In the genomic region with DNA sequence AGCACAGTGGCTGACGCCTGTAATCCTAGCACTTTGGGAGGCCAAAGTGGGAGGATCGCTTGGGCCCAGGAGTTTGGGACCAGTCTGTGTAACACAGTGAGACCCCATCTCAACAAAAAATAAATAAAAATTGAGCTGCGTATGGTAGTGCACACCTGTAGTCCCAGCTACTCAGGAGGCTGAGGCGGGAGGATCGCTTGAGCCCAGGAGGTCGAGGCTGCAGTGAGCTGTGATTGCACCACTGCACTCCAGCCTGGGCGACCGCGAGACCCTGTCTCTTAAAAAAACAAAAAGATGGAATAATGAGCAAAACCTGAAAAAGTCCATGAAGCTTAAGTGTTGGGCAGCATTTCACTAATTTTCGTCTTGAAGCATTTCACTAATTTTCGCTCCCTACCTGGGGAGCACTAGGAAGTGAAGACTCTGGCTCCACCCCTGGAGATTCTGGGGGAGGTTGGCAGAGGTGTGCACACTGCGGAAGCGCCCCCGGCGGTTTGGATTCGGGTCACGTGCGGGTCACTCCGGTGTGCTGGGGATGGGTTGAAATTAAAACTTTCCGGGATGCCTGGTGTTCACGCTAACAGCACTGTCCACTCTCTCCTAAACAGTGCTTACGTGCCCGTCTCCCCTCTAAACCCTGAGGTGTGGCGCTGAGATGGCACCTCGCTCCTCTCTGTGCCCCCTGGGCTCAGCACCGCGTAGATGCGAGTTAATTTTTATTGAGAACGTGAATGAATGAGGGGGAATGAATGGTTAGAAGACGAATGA, we compare ENCODE assay signal across 8 cellular contexts. TPM values are rescaled to one million over a fixed set of nuclear protein-coding genes. Genes with fewer than 3 reads are reported as not detected.
DNase-seq lines count a peak whose midpoint lies in the region; ATAC-seq and TF ChIP-seq lines count a peak whose summit lies in the region.

No MANE protein-coding gene starts in this region.

- TF ChIP-seq EP300 in neural cell (conservative IDR thresholded peaks at IDR 0.05; ENCODE audit: poor library complexity, severe bottlenecking): no peak

- H4K20me1 ChIP-seq in PC-9 (ENCODE audit: insufficient read depth): peaks cover 17% of the 10 kb centered on the region
- H4K20me1 ChIP-seq in neural cell (ENCODE audit: insufficient read depth): no peaks in the 10 kb centered on the region

- H3K36me3 Mint-ChIP-seq in activated naive CD4-positive, alpha-beta T cell treated with anti-CD3 and anti-CD28 coated beads for 36 hours (ENCODE audit: low read depth): no peaks in the 10 kb centered on the region
- no peaks in the 10 kb centered on the region for H3K36me3 Mint-ChIP-seq in endodermal cell (ENCODE audit: low read depth)

- H3K4me2 ChIP-seq in PC-9 (peak overlapping the region; percentile 99), neural cell (ENCODE audit: low read length) (peak overlapping the region; percentile 92)

- peak overlapping the region; percentile 31 for H3K9ac ChIP-seq in endodermal cell (ENCODE audit: extremely low read depth, low read length, poor library complexity, severe bottlenecking)
- H3K9ac ChIP-seq in neural cell (ENCODE audit: low read length): peak overlapping the region; percentile 38

- H3K9me2 ChIP-seq in PC-9 (ENCODE audit: insufficient read depth): no peaks in the 10 kb centered on the region
- H3K9me2 ChIP-seq in neural cell (ENCODE audit: insufficient read depth, low read length): no peaks in the 10 kb centered on the region

- CTCF ChIA-PET in activated naive CD4-positive, alpha-beta T cell treated with anti-CD3 and anti-CD28 coated beads for 36 hours (lab: Charles Lee): interaction anchor here (0.6 to 2.0 kb wide), 4 partner anchors 8 to 267 kb away, joined by 3 to 6 read pairs (median 3); no protein-coding TSS in a partner anchor
- CTCF ChIA-PET in PC-9 (lab: Charles Lee): interaction anchor here (0.6 to 0.7 kb wide), 3 partner anchors 31 to 1335 kb away, joined by 3 to 8 read pairs (median 6); no protein-coding TSS in a partner anchor

- H3K9me3 ChIP-seq in PC-9 (ENCODE audit: insufficient read depth, low read depth) (no peaks in the 10 kb centered on the region), endodermal cell (ENCODE audit: control insufficient read depth, low read length) (no peaks in the 10 kb centered on the region), neural cell (ENCODE audit: low read length) (no peaks in the 10 kb centered on the region)

- peak overlapping the region; percentile 77 for H3K4me3 ChIP-seq in PC-9
- peak overlapping the region; percentile 97 for H3K4me3 ChIP-seq in endodermal cell (ENCODE audit: low read length)
- peak overlapping the region; percentile 96 for H3K4me3 ChIP-seq in neural cell (ENCODE audit: low read length)

- H3K4me1 ChIP-seq in PC-9 (replicated peaks; ENCODE audit: insufficient read depth): peaks cover 44% of the 10 kb centered on the region
- H3K4me1 ChIP-seq in endodermal cell (ENCODE audit: control insufficient read depth, insufficient read depth, low read length): no peaks in the 10 kb centered on the region

- H3K4me1 Mint-ChIP-seq in activated naive CD4-positive, alpha-beta T cell treated with anti-CD3 and anti-CD28 coated beads for 36 hours (ENCODE audit: low read depth): peaks cover 13% of the 10 kb centered on the region
- peaks cover 28% of the 10 kb centered on the region for H3K4me1 Mint-ChIP-seq in endodermal cell

- no peaks in the 10 kb centered on the region for H3K9me3 Mint-ChIP-seq in activated naive CD4-positive, alpha-beta T cell treated with anti-CD3 and anti-CD28 coated beads for 36 hours
- H3K9me3 Mint-ChIP-seq in endodermal cell: peaks cover 1% of the 10 kb centered on the region

- peak overlapping the region; percentile 97 for H2AFZ ChIP-seq in PC-9
- H2AFZ ChIP-seq in neural cell (ENCODE audit: low read depth, low read length): peak overlapping the region; percentile 14

- TF ChIP-seq CTCF in PC-9 (conservative IDR thresholded peaks at IDR 0.05) (no peak; the same call in 1 of the 2 replicates), endodermal cell (conservative IDR thresholded peaks at IDR 0.05) (peak; percentile 35), neural cell (IDR thresholded peaks at IDR 0.05; ENCODE audit: poor library complexity, severe bottlenecking) (no peak)

- H3K4me3 Mint-ChIP-seq in activated naive CD4-positive, alpha-beta T cell treated with anti-CD3 and anti-CD28 coated beads for 36 hours: peak overlapping the region; percentile 77
- peak overlapping the region; percentile 82 for H3K4me3 Mint-ChIP-seq in endodermal cell

- peak; percentile 35 for ATAC-seq in HG02943 (IDR thresholded peaks at IDR 0.05; ENCODE audit: low read depth, unreplicated experiment)

- intact Hi-C loops in activated naive CD4-positive, alpha-beta T cell treated with anti-CD3 and anti-CD28 coated beads for 36 hours (cut with micrococcal nuclease): loop anchor here (1.0 to 5.0 kb wide), 5 partner anchors 21 to 171 kb away; partner anchors contain the start of genes COX8A, RCOR2 and ZFTA
- intact Hi-C loops in PC-9 (cut with micrococcal nuclease; ENCODE audit: unreplicated experiment): loop anchor here (1.0 to 10.0 kb wide), 4 partner anchors 19 to 263 kb away; partner anchors contain the start of gene ATL3

- POLR2A ChIA-PET in PC-9 (lab: Charles Lee; ENCODE audit: unreplicated experiment): no interaction called here

- H3K27ac Mint-ChIP-seq in activated naive CD4-positive, alpha-beta T cell treated with anti-CD3 and anti-CD28 coated beads for 36 hours: peak overlapping the region; percentile 52
- peak overlapping the region; percentile 95 for H3K27ac Mint-ChIP-seq in endodermal cell

- peaks cover 41% of the 10 kb centered on the region for H3K79me2 ChIP-seq in PC-9 (ENCODE audit: low read depth)
- peaks cover 30% of the 10 kb centered on the region for H3K79me2 ChIP-seq in neural cell (replicated peaks; ENCODE audit: insufficient read depth, low read length)

- no peak for TF ChIP-seq RAD21 in neural cell (conservative IDR thresholded peaks at IDR 0.05)

- H3F3A ChIP-seq in PC-9 (ENCODE audit: insufficient read depth, low read depth) (peaks cover 16% of the 10 kb centered on the region), neural cell (ENCODE audit: insufficient read depth, low read length, poor library complexity, severe bottlenecking) (peaks cover 5% of the 10 kb centered on the region)

- H3K27me3 ChIP-seq in PC-9 (ENCODE audit: insufficient read depth, low read depth) (no peaks in the 10 kb centered on the region), endodermal cell (ENCODE audit: control insufficient read depth, insufficient read depth, low read length, poor library complexity, severe bottlenecking) (no peaks in the 10 kb centered on the region), neural cell (ENCODE audit: insufficient read depth, low read depth, low read length) (no peaks in the 10 kb centered on the region)

- H3K27me3 Mint-ChIP-seq in activated naive CD4-positive, alpha-beta T cell treated with anti-CD3 and anti-CD28 coated beads for 36 hours (ENCODE audit: low read depth): no peaks in the 10 kb centered on the region
- no peaks in the 10 kb centered on the region for H3K27me3 Mint-ChIP-seq in endodermal cell (ENCODE audit: insufficient read depth)

- H3K27ac ChIP-seq in PC-9 (peak overlapping the region; percentile 83), endodermal cell (ENCODE audit: low read depth, low read length) (peak overlapping the region; percentile 4), neural cell (ENCODE audit: low read length) (peak overlapping the region; percentile 39)

- peaks cover 12% of the 10 kb centered on the region; the same call in 1 of the 2 replicates for H3K36me3 ChIP-seq in PC-9 (ENCODE audit: low read depth)
- peaks cover 2% of the 10 kb centered on the region for H3K36me3 ChIP-seq in endodermal cell (ENCODE audit: control insufficient read depth, insufficient read depth, low read length)
- H3K36me3 ChIP-seq in neural cell (ENCODE audit: insufficient read depth, low read length): no peaks in the 10 kb centered on the region

- DNase-seq in activated naive CD4-positive, alpha-beta T cell treated with anti-CD3 and anti-CD28 coated beads for 36 hours: peak; percentile 16
- no peak for DNase-seq in activated naive CD4-positive, alpha-beta T cell treated with Interleukin-2 at 50 U/mL for 16 hours
- peak; percentile 69 to 72 for DNase-seq in PC-9
- peak; percentile 74 for DNase-seq in endodermal cell
- no peak for DNase-seq in cerebellar cortex (ENCODE audit: low spot score)
- DNase-seq in pons (ENCODE audit: low spot score): no peak

- BruUV-seq in PC-9 (replicated peaks; lab: Mats Ljungman, UMichigan): TSS peak; percentile 39

- WGBS in endodermal cell (ENCODE audit: insufficient coverage in 1 of 2, insufficient read length in 1 of 2), 2 experiments: 28 to 31% methylated on average over 29 of the region's 30 CpGs

TF ChIP-seq in neural cell, 6 proteins besides CTCF, POLR2A, EP300 and RAD21 (continues in another document):
- no peak for TF ChIP-seq TAF1 (IDR thresholded peaks at IDR 0.05; ENCODE audit: low read depth)

RNA-seq across cellular contexts. Expression of gene NAA40, which starts 0.9 kb away (rescaled TPM):
- total RNA-seq in activated naive CD4-positive, alpha-beta T cell treated with anti-CD3 and anti-CD28 coated beads for 36 hours: 10 to 100 TPM; 10.3 to 13.2 TPM
- total RNA-seq in PC-9 (2021) (47.4 and 50.4 TPM in 2 replicates), endodermal cell (10 to 100 TPM; 47.2 to 53.5 TPM)
- 34.7 TPM for polyA plus RNA-seq in endodermal cell (2013, experiment 1 of 2)
- 34.0 TPM for polyA plus RNA-seq in endodermal cell (2013, experiment 2 of 2)
- polyA plus RNA-seq in neural cell: 53.6 and 66.7 TPM in 2 replicates
- 36.3 and 37.3 TPM in 2 replicates for polyA minus RNA-seq in neural cell

RNA-seq across cellular contexts. Expression of gene RCOR2, which starts 20.9 kb away (rescaled TPM):
- total RNA-seq in activated naive CD4-positive, alpha-beta T cell treated with anti-CD3 and anti-CD28 coated beads for 36 hours: under 1 TPM; 0.17 to 0.19 TPM
- total RNA-seq in PC-9 (2021) (3.4 and 5.2 TPM in 2 replicates), endodermal cell (10 to 100 TPM; 45.0 to 51.4 TPM)
- 111 TPM for polyA plus RNA-seq in endodermal cell (2013, experiment 1 of 2)
- 95.2 TPM for polyA plus RNA-seq in endodermal cell (2013, experiment 2 of 2)
- polyA plus RNA-seq in neural cell: 41.5 and 51.0 TPM in 2 replicates
- 40.3 and 41.1 TPM in 2 replicates for polyA minus RNA-seq in neural cell

RNA-seq across cellular contexts. Expression of gene COX8A, which starts 36.5 kb away (rescaled TPM):
- total RNA-seq in activated naive CD4-positive, alpha-beta T cell treated with anti-CD3 and anti-CD28 coated beads for 36 hours: 100 to 1,000 TPM; 669 to 675 TPM
- total RNA-seq in PC-9 (2021) (521 and 547 TPM in 2 replicates), endodermal cell (100 to 1,000 TPM; 258 to 298 TPM)
- polyA plus RNA-seq in endodermal cell (2013, experiment 1 of 2): 420 TPM
- 373 TPM for polyA plus RNA-seq in endodermal cell (2013, experiment 2 of 2)
- 861 and 863 TPM in 2 replicates for polyA plus RNA-seq in neural cell
- 201 and 218 TPM in 2 replicates for polyA minus RNA-seq in neural cell

RNA-seq across cellular contexts. Expression of gene OTUB1, which starts 48.3 kb away (rescaled TPM):
- total RNA-seq in activated naive CD4-positive, alpha-beta T cell treated with anti-CD3 and anti-CD28 coated beads for 36 hours: 10 to 100 TPM; 61.9 to 63.0 TPM
- total RNA-seq in PC-9 (2021) (105 and 119 TPM in 2 replicates), endodermal cell (10 to 100 TPM; 87.7 to 95.1 TPM)
- polyA plus RNA-seq in endodermal cell (2013, experiment 1 of 2): 147 TPM
- 134 TPM for polyA plus RNA-seq in endodermal cell (2013, experiment 2 of 2)
- 103 and 131 TPM in 2 replicates for polyA plus RNA-seq in neural cell
- 41.9 and 49.7 TPM in 2 replicates for polyA minus RNA-seq in neural cell

Comparison
In these comparisons a context has a peak if more than half of its experiments do, and no peak if none do; other contexts are left out.
1. DNase-seq: peak in activated naive CD4-positive, alpha-beta T cell treated with anti-CD3 and anti-CD28 coated beads for 36 hours (single experiment), PC-9 (2 of 2) and endodermal cell (single experiment); none in activated naive CD4-positive, alpha-beta T cell treated with Interleukin-2 at 50 U/mL for 16 hours (single experiment), cerebellar cortex (single experiment) and pons (single experiment).
2. H3K27ac ChIP-seq: peak in every context shown above with its lines; median percentile 83 in PC-9; 39 in neural cell; 4 in endodermal cell.
3. Peak in every context shown above with its lines, with median percentiles within 50 percentile points of each other: H3K4me3 ChIP-seq.